In the genomic region with DNA sequence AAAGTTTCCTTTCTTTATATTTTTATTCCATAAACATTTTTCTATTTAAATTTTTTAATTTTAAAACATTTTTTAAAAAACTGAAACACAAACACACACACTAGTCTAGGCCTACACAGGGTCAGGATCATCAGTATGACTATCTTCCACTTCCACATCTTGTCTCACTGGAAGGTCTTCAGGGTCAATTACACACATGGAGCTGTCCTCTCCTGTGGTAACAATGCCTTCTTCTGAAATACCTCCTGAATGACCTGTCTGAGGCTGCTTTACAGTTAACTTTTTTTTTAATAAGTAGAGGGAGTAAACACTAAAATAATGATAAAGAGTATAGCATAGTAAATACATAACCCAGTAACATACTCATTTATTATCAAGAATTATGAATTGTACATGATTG, we compare ENCODE assay signal across 22 cellular contexts. TPM values are rescaled to one million over a fixed set of nuclear protein-coding genes. Genes with fewer than 3 reads are reported as not detected.
DNase-seq lines count a peak whose midpoint lies in the region; ATAC-seq and TF ChIP-seq lines count a peak whose summit lies in the region.
"Had no signal": no experiment of that assay in that cellular context is flagged by ENCODE, and none has a peak within 500 bp of the region (broad histone marks: within the 10 kb centered on the region; RNA-seq: fewer than 3 reads in every experiment).

No MANE protein-coding gene starts in this region.

- H4K91ac ChIP-seq in IMR-90 (ENCODE audit: insufficient read depth, low read depth, low read length) = no peak overlapping the region

- no peak overlapping the region for H2AK5ac ChIP-seq in IMR-90 (ENCODE audit: low read depth, low read length)

- H4K8ac ChIP-seq in IMR-90 (ENCODE audit: low read depth in 2 of 2, low read length in 2 of 2) = no peak overlapping the region

- no peak overlapping the region for H3K4ac ChIP-seq in IMR-90 (ENCODE audit: low read depth, low read length)

- no peak overlapping the region for H3K23ac ChIP-seq in IMR-90 (ENCODE audit: low read depth, low read length)

- TF ChIP-seq CTCF in 22Rv1 (IDR thresholded peaks at IDR 0.05) (no peak), IMR-90 (conservative IDR thresholded peaks at IDR 0.05; ENCODE audit: low read depth, low read length) (no peak), foreskin fibroblast (IDR thresholded peaks at IDR 0.05; ENCODE audit: low read depth, low read length) (no peak)

- H3K56ac ChIP-seq in IMR-90 (ENCODE audit: extremely low read depth, insufficient read depth, low read length) = no peak overlapping the region

- no peaks in the 10 kb centered on the region for H4K20me1 ChIP-seq in IMR-90 (ENCODE audit: insufficient read depth, low read length)

- no peak overlapping the region for H3K14ac ChIP-seq in IMR-90 (replicated peaks; ENCODE audit: low read depth, low read length)

- no peak overlapping the region for H2AK9ac ChIP-seq in IMR-90 (replicated peaks; ENCODE audit: low read depth, low read length, poor library complexity)

- ATAC-seq in IMR-90 (ENCODE audit: low read depth) = no peak
- no peak for ATAC-seq in left lobe of liver
- no peak for ATAC-seq in GM19395 (IDR thresholded peaks at IDR 0.05; ENCODE audit: unreplicated experiment)
- ATAC-seq: GM12878, GM23338 had no signal

- H3K79me1 ChIP-seq in IMR-90 (ENCODE audit: low read depth in 1 of 2, low read length in 2 of 2) = no peaks in the 10 kb centered on the region

- dilution Hi-C loops in IMR-90 (cut with HindIII; ENCODE audit: low sequenced_read_pairs, unreplicated experiment) = no loop called here

- no peak overlapping the region for H3K9ac ChIP-seq in IMR-90 (ENCODE audit: low read depth, low read length)

- BruUV-seq in IMR-90 (replicated peaks; lab: Mats Ljungman, UMichigan) = no TSS peak

- no peak overlapping the region for H2BK20ac ChIP-seq in IMR-90 (ENCODE audit: low read depth, low read length)

- DNase-seq in ELR (ENCODE audit: low read depth) = peak; percentile 28
- DNase-seq in IMR-90 = peak; percentile 55
- DNase-seq in foreskin fibroblast = peak; percentile 45 to 77
- DNase-seq in left lobe of liver (ENCODE audit: low spot score) = no peak
- no peak for DNase-seq in posterior cingulate gyrus
- DNase-seq: ACHN; BE2C; C1 segment of cervical spinal cord; CD4-positive, CD25-positive, alpha-beta regulatory T cell; CD8-positive, alpha-beta memory T cell; COR-L47; DMS 273 treated with DMSO at 0.1 percent for 48 hours; DMS53; DND-41; GF-D8; HCEC 1CT; HFFc6; KBM-7 had no signal

- TF ChIP-seq POLR2A in IMR-90 (IDR thresholded peaks at IDR 0.05; ENCODE audit: low read depth, low read length) = no peak

- H4K5ac ChIP-seq in IMR-90 (ENCODE audit: low read depth, low read length) = no peak overlapping the region

- H3K4me1 ChIP-seq in IMR-90 (ENCODE audit: control insufficient read depth, insufficient read depth, low read length) = no peaks in the 10 kb centered on the region

- CTCF ChIA-PET in IMR-90 (lab: Yijun Ruan, JAX) = no interaction called here

- no peaks in the 10 kb centered on the region for H3K27me3 ChIP-seq in IMR-90 (ENCODE audit: control insufficient read depth, insufficient read depth, low read length)
- H3K27me3 ChIP-seq: BE2C had no signal

- no peaks in the 10 kb centered on the region for H3K36me3 ChIP-seq in IMR-90 (ENCODE audit: control insufficient read depth, insufficient read depth, low read length)
- H3K36me3 ChIP-seq: BE2C had no signal

- no peak overlapping the region for H2BK15ac ChIP-seq in IMR-90 (ENCODE audit: low read depth, low read length)

- no peak overlapping the region for H2AFZ ChIP-seq in IMR-90 (replicated peaks; ENCODE audit: low read length, poor library complexity)
- H2AFZ ChIP-seq: GM23338 had no signal

- no peak overlapping the region for H2BK5ac ChIP-seq in IMR-90 (ENCODE audit: low read depth, low read length, poor library complexity, severe bottlenecking)

- in situ Hi-C loops in IMR-90 (cut with MboI; ENCODE audit: low sequenced_read_pairs) = no loop called here

- H3K9me3 ChIP-seq in IMR-90 (ENCODE audit: control insufficient read depth, insufficient read depth, low read length) = no peaks in the 10 kb centered on the region
- H3K9me3 ChIP-seq: BE2C had no signal

- H3K27ac ChIP-seq in 22Rv1 (peak overlapping the region; percentile 85), IMR-90 (ENCODE audit: insufficient read depth, low read length) (no peak overlapping the region)

- no peak overlapping the region for H3K18ac ChIP-seq in IMR-90 (ENCODE audit: low read depth, low read length)

- POLR2A ChIA-PET in IMR-90 (lab: Charles Lee; ENCODE audit: unreplicated experiment) = no interaction called here

- intact Hi-C loops in IMR-90 (cut with micrococcal nuclease) (no loop called here), posterior cingulate gyrus (cut with DNase I) (no loop called here)

- peaks cover 2% of the 10 kb centered on the region; the same call in 1 of the 2 replicates for H3K9me1 ChIP-seq in IMR-90 (ENCODE audit: insufficient read depth, low read length)

- H2BK120ac ChIP-seq in IMR-90 (ENCODE audit: low read depth, low read length) = no peak overlapping the region

- H3K4me3 ChIP-seq in IMR-90 (ENCODE audit: insufficient read depth, low read depth, low read length) = no peak overlapping the region
- no peak overlapping the region for H3K4me3 ChIP-seq in foreskin fibroblast (ENCODE audit: low read depth in 1 of 2, low read length in 2 of 2)
- H3K4me3 ChIP-seq: GM12878, GM23338 had no signal

- no peak overlapping the region for H3K4me2 ChIP-seq in IMR-90 (ENCODE audit: low read depth, low read length)
- H3K4me2 ChIP-seq: GM23338 had no signal

- no peak for TF ChIP-seq RAD21 in IMR-90 (IDR thresholded peaks at IDR 0.05; ENCODE audit: low read length)

TF ChIP-seq in IMR-90, 13 proteins besides CTCF, POLR2A, EP300 and RAD21:
- TF ChIP-seq RCOR1 (IDR thresholded peaks at IDR 0.05; ENCODE audit: insufficient replicate concordance, low read length) (no peak), CHD1 (IDR thresholded peaks at IDR 0.05; ENCODE audit: low read depth, low read length) (no peak), BHLHE40 (IDR thresholded peaks at IDR 0.05; ENCODE audit: low read depth, low read length) (no peak), MAZ (IDR thresholded peaks at IDR 0.05; ENCODE audit: borderline replicate concordance, low read depth, low read length) (no peak), MAFK (IDR thresholded peaks at IDR 0.05; ENCODE audit: low read depth, low read length) (no peak), CEBPB (IDR thresholded peaks at IDR 0.05; ENCODE audit: low read depth, low read length) (no peak), RFX5 (IDR thresholded peaks at IDR 0.05; ENCODE audit: low read depth, low read length) (no peak), NFE2L2 (IDR thresholded peaks at IDR 0.05; ENCODE audit: low read depth, low read length) (no peak), FOS (IDR thresholded peaks at IDR 0.05; ENCODE audit: low read depth, low read length) (no peak), MXI1 (IDR thresholded peaks at IDR 0.05; ENCODE audit: borderline replicate concordance, low read depth, low read length) (no peak), SMC3 (IDR thresholded peaks at IDR 0.05; ENCODE audit: low read depth, low read length) (no peak)
- TF ChIP-seq, protein P1, sequence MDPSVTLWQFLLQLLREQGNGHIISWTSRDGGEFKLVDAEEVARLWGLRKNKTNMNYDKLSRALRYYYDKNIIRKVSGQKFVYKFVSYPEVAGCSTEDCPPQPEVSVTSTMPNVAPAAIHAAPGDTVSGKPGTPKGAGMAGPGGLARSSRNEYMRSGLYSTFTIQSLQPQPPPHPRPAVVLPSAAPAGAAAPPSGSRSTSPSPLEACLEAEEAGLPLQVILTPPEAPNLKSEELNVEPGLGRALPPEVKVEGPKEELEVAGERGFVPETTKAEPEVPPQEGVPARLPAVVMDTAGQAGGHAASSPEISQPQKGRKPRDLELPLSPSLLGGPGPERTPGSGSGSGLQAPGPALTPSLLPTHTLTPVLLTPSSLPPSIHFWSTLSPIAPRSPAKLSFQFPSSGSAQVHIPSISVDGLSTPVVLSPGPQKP (IDR thresholded peaks at IDR 0.05; ENCODE audit: borderline replicate concordance, low read depth, low read length) = no peak
- TF ChIP-seq, protein P2, sequence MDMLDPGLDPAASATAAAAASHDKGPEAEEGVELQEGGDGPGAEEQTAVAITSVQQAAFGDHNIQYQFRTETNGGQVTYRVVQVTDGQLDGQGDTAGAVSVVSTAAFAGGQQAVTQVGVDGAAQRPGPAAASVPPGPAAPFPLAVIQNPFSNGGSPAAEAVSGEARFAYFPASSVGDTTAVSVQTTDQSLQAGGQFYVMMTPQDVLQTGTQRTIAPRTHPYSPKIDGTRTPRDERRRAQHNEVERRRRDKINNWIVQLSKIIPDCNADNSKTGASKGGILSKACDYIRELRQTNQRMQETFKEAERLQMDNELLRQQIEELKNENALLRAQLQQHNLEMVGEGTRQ (IDR thresholded peaks at IDR 0.05; ENCODE audit: low read depth, low read length) = no peak

RNA-seq across cellular contexts. Expression of a gene that starts 17.3 kb away (rescaled TPM):
- 16.4 and 46.1 TPM in 2 replicates for total RNA-seq in IMR-90 (2012; rRNA removed)
- polyA plus RNA-seq in IMR-90 (2012; rRNA removed) = 6.0 and 6.7 TPM in 2 replicates
- polyA plus RNA-seq in IMR-90 (2012; cell fraction: cytosol; rRNA removed) = 2.3 and 2.6 TPM in 2 replicates
- polyA plus RNA-seq in IMR-90 (2012; cell fraction: nucleus; rRNA removed; ENCODE audit: low replicate concordance) = 3.8 and 13.6 TPM in 2 replicates
- total RNA-seq in left lobe of liver = 11.6 TPM

Comparison
In these comparisons a context has a peak if more than half of its experiments do, and no peak if none do; other contexts are left out.
1. DNase-seq: peak in ELR (single experiment), IMR-90 (single experiment) and foreskin fibroblast (2 of 2); none in left lobe of liver (single experiment) and posterior cingulate gyrus (0 of 10).